8 cellular contexts compared by ENCODE assay signal in genomic region chr9:110578896-110579752, GRCh38. TPM values are rescaled to one million over a fixed set of nuclear protein-coding genes. Genes with fewer than 3 reads are reported as not detected.
DNase-seq lines count a peak whose midpoint lies in the region; FAIRE-seq and TF ChIP-seq lines count a peak whose summit lies in the region.

TSS of gene SVEP1 (minus strand) at chr9:110579741. CDS start at chr9:110579543, 198 bp downstream.

- no peaks in the 10 kb centered on the region for H3K27me3 ChIP-seq in MM.1S (replicated peaks; ENCODE audit: insufficient read depth, low read length)
- H3K27me3 ChIP-seq in spleen (replicated peaks in 1 of 7), result peaks cover 0 to 49% (median 34%) of the 10 kb centered on the region in 7 donors

- no peak for TF ChIP-seq CTCF in AG10803 (conservative IDR thresholded peaks at IDR 0.05; ENCODE audit: low read length)
- TF ChIP-seq CTCF in MM.1S (IDR thresholded peaks at IDR 0.05; ENCODE audit: low read length), result no peak
- no peak for TF ChIP-seq CTCF in choroid plexus epithelial cell (conservative IDR thresholded peaks at IDR 0.05; ENCODE audit: low read depth, low read length)
- no peak for TF ChIP-seq CTCF in kidney (IDR thresholded peaks at IDR 0.05; ENCODE audit: borderline replicate concordance, extremely low read depth, insufficient read depth)
- TF ChIP-seq CTCF in spleen (IDR thresholded peaks at IDR 0.05 in 8 of 11, conservative IDR thresholded peaks at IDR 0.05 in 3 of 11), result no peak

- peak; percentile 69 for DNase-seq in AG10803 (ENCODE audit: low read depth)
- no peak for DNase-seq in MM.1S
- DNase-seq in choroid plexus epithelial cell (ENCODE audit: low read depth), result peak; percentile 68
- peak; percentile 87 for DNase-seq in kidney
- peak; percentile 77 for DNase-seq in spleen
- no peak for DNase-seq in activated T-cell treated with anti-CD3 and anti-CD28 coated beads for 4 hours
- DNase-seq in epidermal melanocyte (ENCODE audit: insufficient read length, low spot score), result no peak
- no peak for DNase-seq in RKO (ENCODE audit: low spot score)

- H4K20me1 ChIP-seq in MM.1S (ENCODE audit: insufficient read depth, low read length), result no peaks in the 10 kb centered on the region

- H3K27ac ChIP-seq in MM.1S (ENCODE audit: low read length), result no peak within 1 kb of the TSS
- H3K27ac ChIP-seq in kidney (ENCODE audit: low read depth in 2 of 2, low read length in 2 of 2), result peak within 1 kb of the TSS; percentile 40 to 64
- peak within 1 kb of the TSS; percentile 48 to 83 (median 79) for H3K27ac ChIP-seq in spleen

- FAIRE-seq in kidney (lab: Jason Lieb, UNC), result no peak

- TF ChIP-seq POLR2A in spleen (IDR thresholded peaks at IDR 0.05), result no peak

- peak within 1 kb of the TSS; percentile 82 for H3K4me3 ChIP-seq in AG10803 (ENCODE audit: low read length)
- H3K4me3 ChIP-seq in MM.1S (ENCODE audit: low read length), result peak within 1 kb of the TSS; percentile 39; the same call in 1 of the 2 replicates
- H3K4me3 ChIP-seq in choroid plexus epithelial cell (ENCODE audit: low read depth, low read length), result peak within 1 kb of the TSS; percentile 71
- H3K4me3 ChIP-seq in kidney (ENCODE audit: low read length in 2 of 2), result peak within 1 kb of the TSS; percentile 43 to 50
- peak within 1 kb of the TSS; percentile 25 to 65 (median 31) for H3K4me3 ChIP-seq in spleen

- no peaks in the 10 kb centered on the region for H3K79me2 ChIP-seq in MM.1S (ENCODE audit: low read length)

- H3K4me1 ChIP-seq in MM.1S (ENCODE audit: low read length) (no peaks in the 10 kb centered on the region), kidney (ENCODE audit: control insufficient read depth in 1 of 2, insufficient read depth in 1 of 2, low read depth in 1 of 2, low read length in 2 of 2) (peaks cover 0 to 2% of the 10 kb centered on the region in 2 donors), spleen (peaks cover 0 to 18% (median 5%) of the 10 kb centered on the region in 6 donors)

- peak within 1 kb of the TSS; percentile 42; the same call in 1 of the 2 replicates for H2AFZ ChIP-seq in MM.1S (ENCODE audit: low read length)

- H3K9me3 ChIP-seq in MM.1S (replicated peaks; ENCODE audit: insufficient read depth, low read length) (no peaks in the 10 kb centered on the region), kidney (ENCODE audit: control insufficient read depth in 1 of 2, low read length in 2 of 2) (no peaks in the 10 kb centered on the region), spleen (no peaks in the 10 kb centered on the region)

- intact Hi-C loops in kidney (cut with DNase I), result no loop called here
- intact Hi-C loops in spleen (cut with DNase I; ENCODE audit: low total_unique reads), result no loop called here

- no peaks in the 10 kb centered on the region for H3K9me2 ChIP-seq in MM.1S (replicated peaks; ENCODE audit: insufficient read depth, low read length)

- H3K9ac ChIP-seq in MM.1S (ENCODE audit: low read length), result no peak within 1 kb of the TSS
- H3K9ac ChIP-seq in kidney (ENCODE audit: low read length in 2 of 2), result no peak within 1 kb of the TSS

- WGBS in spleen, 5 donors, result 1 to 6% (median 3%) methylated on average over 26 to 99 of the region's 99 CpGs

- H3K4me2 ChIP-seq in MM.1S (ENCODE audit: low read depth, low read length), result peak within 1 kb of the TSS; percentile 72; the same call in 1 of the 2 replicates

- H3K36me3 ChIP-seq in MM.1S (replicated peaks; ENCODE audit: insufficient read depth, low read length) (no peaks in the 10 kb centered on the region), kidney (ENCODE audit: control insufficient read depth in 1 of 2, insufficient read depth in 2 of 2, low read length in 2 of 2) (no peaks in the 10 kb centered on the region), spleen (no peaks in the 10 kb centered on the region)

- no peaks in the 10 kb centered on the region for H3F3A ChIP-seq in MM.1S (ENCODE audit: insufficient read depth, low read length)

RNA-seq across cellular contexts. Expression of gene SVEP1, which starts in this region (rescaled TPM):
- total RNA-seq in kidney, result 19.3 TPM
- polyA plus RNA-seq in kidney (ENCODE audit: insufficient read depth, low read depth, low replicate concordance), result 1.1 TPM
- total RNA-seq in spleen, result 10 to 100 TPM; 19.7 to 44.9 (median 31.2) TPM
- 1 to 10 TPM in 2 of 3 donors, under 1 TPM in 1; 0.98 to 3.7 (median 2.9) TPM for polyA plus RNA-seq in spleen

Comparison
In these comparisons a context has a peak if more than half of its experiments do, and no peak if none do; other contexts are left out.
1. DNase-seq: peak in AG10803 (single experiment), choroid plexus epithelial cell (single experiment), kidney (single experiment) and spleen (single experiment); none in MM.1S (single experiment), activated T-cell treated with anti-CD3 and anti-CD28 coated beads for 4 hours (single experiment), epidermal melanocyte (single experiment) and RKO (single experiment).
2. H3K4me3 ChIP-seq: peak in every context shown above with its lines; median percentile 82 in AG10803; 71 in choroid plexus epithelial cell; 46 in kidney; 39 in MM.1S; 31 in spleen.